12 cellular contexts compared by ENCODE assay signal in the genomic region with DNA sequence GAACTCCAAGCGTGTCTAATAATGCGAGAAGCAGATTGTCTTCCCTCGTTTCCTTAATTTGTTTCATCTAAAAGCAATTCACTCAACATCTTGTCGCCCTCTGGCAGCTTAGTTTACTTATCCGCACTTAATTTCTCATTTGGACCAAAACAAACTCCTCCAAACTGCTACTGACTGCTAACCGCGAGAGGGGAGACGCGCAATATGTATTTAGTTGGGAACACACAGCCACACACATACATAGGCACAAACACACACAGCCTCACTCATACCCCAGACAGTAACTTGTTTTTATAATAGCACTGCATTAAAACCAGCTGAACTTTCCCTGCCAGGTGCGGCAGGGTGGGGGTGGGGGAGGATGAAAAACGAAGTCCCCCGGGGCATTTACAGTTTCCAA. TPM values are rescaled to one million over a fixed set of nuclear protein-coding genes. Genes with fewer than 3 reads are reported as not detected.
DNase-seq lines count a peak whose midpoint lies in the region; ATAC-seq, FAIRE-seq and TF ChIP-seq lines count a peak whose summit lies in the region.
"Had no signal": no experiment of that assay in that cellular context is flagged by ENCODE, and none has a peak within 500 bp of the region (broad histone marks: within the 10 kb centered on the region; RNA-seq: fewer than 3 reads in every experiment).

No MANE protein-coding gene starts in this region.

- ATAC-seq in right cardiac atrium (no peak), psoas muscle (no peak)

- no peak for TF ChIP-seq CTCF in psoas muscle (IDR thresholded peaks at IDR 0.05)

- H3K9me3 ChIP-seq in NT2/D1 (ENCODE audit: insufficient read depth, low read length): no peaks in the 10 kb centered on the region
- no peaks in the 10 kb centered on the region for H3K9me3 ChIP-seq in right cardiac atrium (ENCODE audit: control insufficient read depth, low read length)
- H3K9me3 ChIP-seq in psoas muscle: no peaks in the 10 kb centered on the region
- H3K9me3 ChIP-seq in effector memory CD4-positive, alpha-beta T cell (ENCODE audit: control insufficient read depth, low read length): no peaks in the 10 kb centered on the region

- no peaks in the 10 kb centered on the region for H3K4me1 ChIP-seq in NT2/D1 (ENCODE audit: insufficient read depth, insufficient read length)
- H3K4me1 ChIP-seq in right cardiac atrium (ENCODE audit: control insufficient read depth, insufficient read depth, low read length): no peaks in the 10 kb centered on the region
- H3K4me1 ChIP-seq in psoas muscle: peaks cover 18% of the 10 kb centered on the region
- no peaks in the 10 kb centered on the region for H3K4me1 ChIP-seq in effector memory CD4-positive, alpha-beta T cell (ENCODE audit: control insufficient read depth, insufficient read depth, low read length, poor library complexity, severe bottlenecking)

- WGBS in right cardiac atrium: 12% methylated on average over 12 of the region's 12 CpGs
- whole genome bisulfite sequencing in psoas muscle, 3 donors: 29 to 40% (median 40%) methylated on average over 12 of the region's 12 CpGs

- FAIRE-seq in urothelium cell line (lab: Jason Lieb, UNC): no peak
- FAIRE-seq: GM12892 had no signal

- DNase-seq in ELF-1 (ENCODE audit: low read depth, low spot score) (peak; percentile 47), NT2/D1 (ENCODE audit: low read depth, low spot score) (no peak), right cardiac atrium (no peak), psoas muscle (no peak), DMS153 treated with DMSO at 0.1 percent for 48 hours (lab: John Stamatoyannopoulos, UW; ENCODE audit: unreplicated experiment) (no peak), urothelium cell line (ENCODE audit: low spot score) (no peak), NCI-H226 (no peak)
- no peak for DNase-seq in effector memory CD4-positive, alpha-beta T cell
- DNase-seq: activated T-cell treated with anti-CD3 and anti-CD28 coated beads, Interleukin-2, amount 50 U/mL, for 48 hours; CD4-positive, alpha-beta memory T cell had no signal

- H3K9ac ChIP-seq in NT2/D1 (ENCODE audit: insufficient read length, low read depth): no peak overlapping the region
- H3K9ac ChIP-seq: KMS-11 had no signal

- H3K4me3 ChIP-seq in NT2/D1 (ENCODE audit: insufficient read length, low read depth) (peak overlapping the region; percentile 72), right cardiac atrium (ENCODE audit: low read length) (peak overlapping the region; percentile 96), psoas muscle (peak overlapping the region; percentile 91)
- H3K4me3 ChIP-seq in effector memory CD4-positive, alpha-beta T cell (ENCODE audit: insufficient read depth, low read depth, low read length, poor library complexity, severe bottlenecking): no peak overlapping the region

- intact Hi-C loops in right cardiac atrium (cut with DNase I) (loop anchor here in 1 of 4 donors (10.0 kb wide), 1 partner anchor 381 kb away; no protein-coding TSS in a partner anchor), psoas muscle (cut with DNase I) (no loop called here)

- H3K27me3 ChIP-seq in NT2/D1 (ENCODE audit: insufficient read depth, insufficient read length): peaks cover 66% of the 10 kb centered on the region
- no peaks in the 10 kb centered on the region for H3K27me3 ChIP-seq in right cardiac atrium (ENCODE audit: control insufficient read depth, insufficient read depth)
- no peaks in the 10 kb centered on the region for H3K27me3 ChIP-seq in psoas muscle (ENCODE audit: insufficient read depth in 3 of 3, low read length in 2 of 3)
- peaks cover 10% of the 10 kb centered on the region for H3K27me3 ChIP-seq in effector memory CD4-positive, alpha-beta T cell (replicated peaks; ENCODE audit: control insufficient read depth, insufficient read depth, low read length, poor library complexity, severe bottlenecking)

- H3K27ac ChIP-seq in right cardiac atrium (ENCODE audit: low read length) (no peak overlapping the region), psoas muscle (no peak overlapping the region)
- H3K27ac ChIP-seq in effector memory CD4-positive, alpha-beta T cell (ENCODE audit: insufficient read depth, low read length, poor library complexity, severe bottlenecking): no peak overlapping the region
- H3K27ac ChIP-seq: KMS-11 had no signal

- H3K36me3 ChIP-seq in NT2/D1 (ENCODE audit: insufficient read depth, insufficient read length, low read length): no peaks in the 10 kb centered on the region
- no peaks in the 10 kb centered on the region for H3K36me3 ChIP-seq in psoas muscle (ENCODE audit: insufficient read depth in 1 of 2, low read depth in 1 of 2)
- no peaks in the 10 kb centered on the region for H3K36me3 ChIP-seq in effector memory CD4-positive, alpha-beta T cell (ENCODE audit: control insufficient read depth, insufficient read depth, low read length)

RNA-seq across cellular contexts. Expression of gene ERBB4, which starts 2.6 kb away (rescaled TPM):
- 10 to 100 TPM; 29.2 to 38.8 (median 34.4) TPM for total RNA-seq in right cardiac atrium
- 4.3 TPM for polyA plus RNA-seq in right cardiac atrium
- 1 to 10 TPM; 2.0 to 7.5 (median 3.5) TPM for total RNA-seq in psoas muscle
- polyA plus RNA-seq in psoas muscle: under 1 TPM; 0.07 to 0.44 (median 0.25) TPM
- total RNA-seq: CD4-positive, alpha-beta memory T cell had no signal
- polyA plus RNA-seq: CD4-positive, alpha-beta memory T cell had no signal
